ENCODE assay signal across 23 cellular contexts in genomic region chr5:94575196-94575595, GRCh38. TPM values are rescaled to one million over a fixed set of nuclear protein-coding genes. Genes with fewer than 3 reads are reported as not detected.
DNase-seq lines count a peak whose midpoint lies in the region; ATAC-seq and TF ChIP-seq lines count a peak whose summit lies in the region.
"Had no signal": no experiment of that assay in that cellular context is flagged by ENCODE, and none has a peak within 500 bp of the region (broad histone marks: within the 10 kb centered on the region; RNA-seq: fewer than 3 reads in every experiment).

No MANE protein-coding gene starts in this region.

- H3K36me3 Mint-ChIP-seq in CD4-positive, CD25-positive, alpha-beta regulatory T cell, result no peaks in the 10 kb centered on the region
- H3K36me3 Mint-ChIP-seq in CD4-positive, alpha-beta T cell (ENCODE audit: low read depth), result no peaks in the 10 kb centered on the region
- H3K36me3 Mint-ChIP-seq in activated CD8-positive, alpha-beta T cell treated with anti-CD3 and anti-CD28 coated beads, Interleukin-2, amount 10 ng/mL, durations not matched to agents 7 days and 5 days (ENCODE audit: low read depth), result peaks cover 20% of the 10 kb centered on the region
- H3K36me3 Mint-ChIP-seq: memory B cell had no signal

- H3K36me3 ChIP-seq in CD4-positive, CD25-positive, alpha-beta regulatory T cell (ENCODE audit: control insufficient read depth, insufficient read depth, low read length), result no peaks in the 10 kb centered on the region
- H3K36me3 ChIP-seq: spleen, stomach, tibial nerve had no signal

- H3K4me3 Mint-ChIP-seq in CD4-positive, CD25-positive, alpha-beta regulatory T cell, result peak overlapping the region; percentile 0 to 58 (median 28)
- peak overlapping the region; percentile 2 for H3K4me3 Mint-ChIP-seq in CD4-positive, alpha-beta T cell
- no peak overlapping the region for H3K4me3 Mint-ChIP-seq in activated CD8-positive, alpha-beta T cell treated with anti-CD3 and anti-CD28 coated beads, Interleukin-2, amount 10 ng/mL, durations not matched to agents 7 days and 5 days
- H3K4me3 Mint-ChIP-seq: brain, memory B cell had no signal

- peak overlapping the region; percentile 50 to 65 (median 58) for H3K27ac Mint-ChIP-seq in CD4-positive, CD25-positive, alpha-beta regulatory T cell
- H3K27ac Mint-ChIP-seq in CD4-positive, alpha-beta T cell, result peak overlapping the region; percentile 10
- peak overlapping the region; percentile 82 for H3K27ac Mint-ChIP-seq in activated CD8-positive, alpha-beta T cell treated with anti-CD3 and anti-CD28 coated beads, Interleukin-2, amount 10 ng/mL, durations not matched to agents 7 days and 5 days
- H3K27ac Mint-ChIP-seq: brain, memory B cell had no signal

- CTCF ChIA-PET in CD4-positive, alpha-beta T cell (lab: Charles Lee), result no interaction called here
- CTCF ChIA-PET in activated CD8-positive, alpha-beta T cell treated with anti-CD3 and anti-CD28 coated beads, Interleukin-2, amount 10 ng/mL, durations not matched to agents 7 days and 5 days (lab: Charles Lee), result no interaction called here

- POLR2A ChIA-PET in CD4-positive, alpha-beta T cell (lab: Charles Lee), result no interaction called here
- POLR2A ChIA-PET in activated CD8-positive, alpha-beta T cell treated with anti-CD3 and anti-CD28 coated beads, Interleukin-2, amount 10 ng/mL, durations not matched to agents 7 days and 5 days (lab: Charles Lee), result interaction anchor here (0.6 kb wide), 1 partner anchor 1387 kb away, joined by 3 read pairs; no protein-coding TSS in a partner anchor

- peak in 2 of 3 donors; percentile 14 to 50 for DNase-seq in CD4-positive, CD25-positive, alpha-beta regulatory T cell
- DNase-seq in CD4-positive, alpha-beta T cell, result no peak
- DNase-seq in activated CD8-positive, alpha-beta T cell treated with anti-CD3 and anti-CD28 coated beads, Interleukin-2, amount 10 ng/mL, durations not matched to agents 7 days and 5 days, result peak; percentile 28
- peak; percentile 65 for DNase-seq in epithelial cell of esophagus (ENCODE audit: low read depth)
- DNase-seq in NCI-H524 (lab: John Stamatoyannopoulos, UW), result no peak
- DNase-seq in AML-193 (lab: John Stamatoyannopoulos, UW), result no peak
- DNase-seq: activated CD4-positive, alpha-beta T cell treated with anti-CD3 and anti-CD28 coated beads for 1 hour; DND-41; glutamatergic neuron; KBM-7; NCI-H146; NCI-H2171; NCI-H526 treated with DMSO at 0.1 percent for 48 hours; RPMI8226; spleen; stimulated activated CD4-positive, alpha-beta T cell treated with anti-CD3 and anti-CD28 coated beads, Interleukin-4, amount 100 ng/mL, for 1 hour; stomach had no signal

- peak overlapping the region; percentile 27 for H3K27ac ChIP-seq in CD4-positive, CD25-positive, alpha-beta regulatory T cell (ENCODE audit: insufficient read depth, low read length, poor library complexity, severe bottlenecking)
- H3K27ac ChIP-seq in CD4-positive, alpha-beta T cell (ENCODE audit: low read depth, low read length), result no peak overlapping the region
- H3K27ac ChIP-seq: coronary artery, SK-N-MC, stomach, tibial nerve had no signal

- H3K27me3 Mint-ChIP-seq in CD4-positive, CD25-positive, alpha-beta regulatory T cell, result no peaks in the 10 kb centered on the region
- H3K27me3 Mint-ChIP-seq in CD4-positive, alpha-beta T cell, result no peaks in the 10 kb centered on the region
- H3K27me3 Mint-ChIP-seq in activated CD8-positive, alpha-beta T cell treated with anti-CD3 and anti-CD28 coated beads, Interleukin-2, amount 10 ng/mL, durations not matched to agents 7 days and 5 days (ENCODE audit: low read depth), result no peaks in the 10 kb centered on the region
- H3K27me3 Mint-ChIP-seq: brain, memory B cell had no signal

- H3K4me1 ChIP-seq in CD4-positive, CD25-positive, alpha-beta regulatory T cell (ENCODE audit: control insufficient read depth, insufficient read depth, low read length, poor library complexity, severe bottlenecking), result peaks cover 34% of the 10 kb centered on the region
- H3K4me1 ChIP-seq: stomach, tibial nerve had no signal

- intact Hi-C loops in CD4-positive, alpha-beta T cell (cut with DNase I, micrococcal nuclease), result no loop called here

- peak; percentile 50 to 55 for ATAC-seq in CD4-positive, CD25-positive, alpha-beta regulatory T cell (ENCODE audit: low read depth in 2 of 2)
- peak; percentile 26 for ATAC-seq in CD4-positive, alpha-beta T cell (ENCODE audit: poor library complexity)
- ATAC-seq in activated CD8-positive, alpha-beta T cell treated with anti-CD3 and anti-CD28 coated beads, Interleukin-2, amount 10 ng/mL, durations not matched to agents 7 days and 5 days, result peak; percentile 48
- no peak for ATAC-seq in HG03521 (IDR thresholded peaks at IDR 0.05; ENCODE audit: unreplicated experiment)

- no peaks in the 10 kb centered on the region for H3K9me3 Mint-ChIP-seq in CD4-positive, CD25-positive, alpha-beta regulatory T cell
- no peaks in the 10 kb centered on the region for H3K9me3 Mint-ChIP-seq in CD4-positive, alpha-beta T cell
- no peaks in the 10 kb centered on the region for H3K9me3 Mint-ChIP-seq in activated CD8-positive, alpha-beta T cell treated with anti-CD3 and anti-CD28 coated beads, Interleukin-2, amount 10 ng/mL, durations not matched to agents 7 days and 5 days (ENCODE audit: insufficient read depth)
- H3K9me3 Mint-ChIP-seq: brain, memory B cell had no signal

- H3K4me3 ChIP-seq in CD4-positive, CD25-positive, alpha-beta regulatory T cell (ENCODE audit: low read depth, low read length), result peak overlapping the region; percentile 27
- no peak overlapping the region for H3K4me3 ChIP-seq in epithelial cell of esophagus (ENCODE audit: low read length)
- H3K4me3 ChIP-seq: coronary artery, SK-N-MC, spleen, stomach, tibial nerve had no signal

- peaks cover 25 to 46% (median 37%) of the 10 kb centered on the region in 4 donors for H3K4me1 Mint-ChIP-seq in CD4-positive, CD25-positive, alpha-beta regulatory T cell
- H3K4me1 Mint-ChIP-seq in CD4-positive, alpha-beta T cell (ENCODE audit: low read depth), result peaks cover 47% of the 10 kb centered on the region
- peaks cover 54% of the 10 kb centered on the region for H3K4me1 Mint-ChIP-seq in activated CD8-positive, alpha-beta T cell treated with anti-CD3 and anti-CD28 coated beads, Interleukin-2, amount 10 ng/mL, durations not matched to agents 7 days and 5 days (ENCODE audit: low read depth)
- H3K4me1 Mint-ChIP-seq: brain had no signal

- no peak for TF ChIP-seq CTCF in CD4-positive, alpha-beta T cell (IDR thresholded peaks at IDR 0.05)
- TF ChIP-seq CTCF in epithelial cell of esophagus (IDR thresholded peaks at IDR 0.05; ENCODE audit: insufficient read depth, low read depth, low read length, missing control alignments), result no peak

- H3K9me3 ChIP-seq in CD4-positive, CD25-positive, alpha-beta regulatory T cell (ENCODE audit: control insufficient read depth in 2 of 2, low read length in 2 of 2), result no peaks in the 10 kb centered on the region
- H3K9me3 ChIP-seq in CD4-positive, alpha-beta T cell (ENCODE audit: control insufficient read depth, low read length), result no peaks in the 10 kb centered on the region
- H3K9me3 ChIP-seq: spleen, stomach, tibial nerve had no signal

- H3K27me3 ChIP-seq in CD4-positive, CD25-positive, alpha-beta regulatory T cell (ENCODE audit: control insufficient read depth, insufficient read depth, low read length), result no peaks in the 10 kb centered on the region
- H3K27me3 ChIP-seq in CD4-positive, alpha-beta T cell (ENCODE audit: control insufficient read depth, insufficient read depth, low read length), result no peaks in the 10 kb centered on the region
- H3K27me3 ChIP-seq: spleen, stomach, tibial nerve had no signal

RNA-seq across cellular contexts. Expression of gene KIAA0825, which starts 43.2 kb away (rescaled TPM):
- total RNA-seq in CD4-positive, CD25-positive, alpha-beta regulatory T cell, result 4.6 TPM
- 1 to 10 TPM in 3 of 4 donors, under 1 TPM in 1; 0.42 to 1.4 (median 1.3) TPM for polyA plus RNA-seq in CD4-positive, CD25-positive, alpha-beta regulatory T cell
- total RNA-seq in CD4-positive, alpha-beta T cell, result 1 to 10 TPM; 1.5 to 1.6 TPM
- 1 to 10 TPM; 1.1 to 2.0 TPM for total RNA-seq in activated CD8-positive, alpha-beta T cell treated with anti-CD3 and anti-CD28 coated beads, Interleukin-2, amount 10 ng/mL, durations not matched to agents 7 days and 5 days

RNA-seq across cellular contexts. Expression of gene SLF1, which starts 43.3 kb away (rescaled TPM):
- 16.5 TPM for total RNA-seq in CD4-positive, CD25-positive, alpha-beta regulatory T cell
- polyA plus RNA-seq in CD4-positive, CD25-positive, alpha-beta regulatory T cell, result 1 to 10 TPM; 6.7 to 7.2 (median 7.0) TPM
- 1 to 10 TPM; 7.7 to 7.9 TPM for total RNA-seq in CD4-positive, alpha-beta T cell
- 10 to 100 TPM; 18.2 to 19.4 TPM for total RNA-seq in activated CD8-positive, alpha-beta T cell treated with anti-CD3 and anti-CD28 coated beads, Interleukin-2, amount 10 ng/mL, durations not matched to agents 7 days and 5 days

Comparison
In these comparisons a context has a peak if more than half of its experiments do, and no peak if none do; other contexts are left out.
1. DNase-seq: peak in CD4-positive, CD25-positive, alpha-beta regulatory T cell (2 of 3), activated CD8-positive, alpha-beta T cell treated with anti-CD3 and anti-CD28 coated beads, Interleukin-2, amount 10 ng/mL, durations not matched to agents 7 days and 5 days (single experiment) and epithelial cell of esophagus (single experiment); none in CD4-positive, alpha-beta T cell (0 of 10), NCI-H524 (0 of 2) and AML-193 (0 of 2).
2. H3K27ac Mint-ChIP-seq: peak in every context shown above with its lines; median percentile 82 in activated CD8-positive, alpha-beta T cell treated with anti-CD3 and anti-CD28 coated beads, Interleukin-2, amount 10 ng/mL, durations not matched to agents 7 days and 5 days; 58 in CD4-positive, CD25-positive, alpha-beta regulatory T cell; 10 in CD4-positive, alpha-beta T cell.